In the genomic region with DNA sequence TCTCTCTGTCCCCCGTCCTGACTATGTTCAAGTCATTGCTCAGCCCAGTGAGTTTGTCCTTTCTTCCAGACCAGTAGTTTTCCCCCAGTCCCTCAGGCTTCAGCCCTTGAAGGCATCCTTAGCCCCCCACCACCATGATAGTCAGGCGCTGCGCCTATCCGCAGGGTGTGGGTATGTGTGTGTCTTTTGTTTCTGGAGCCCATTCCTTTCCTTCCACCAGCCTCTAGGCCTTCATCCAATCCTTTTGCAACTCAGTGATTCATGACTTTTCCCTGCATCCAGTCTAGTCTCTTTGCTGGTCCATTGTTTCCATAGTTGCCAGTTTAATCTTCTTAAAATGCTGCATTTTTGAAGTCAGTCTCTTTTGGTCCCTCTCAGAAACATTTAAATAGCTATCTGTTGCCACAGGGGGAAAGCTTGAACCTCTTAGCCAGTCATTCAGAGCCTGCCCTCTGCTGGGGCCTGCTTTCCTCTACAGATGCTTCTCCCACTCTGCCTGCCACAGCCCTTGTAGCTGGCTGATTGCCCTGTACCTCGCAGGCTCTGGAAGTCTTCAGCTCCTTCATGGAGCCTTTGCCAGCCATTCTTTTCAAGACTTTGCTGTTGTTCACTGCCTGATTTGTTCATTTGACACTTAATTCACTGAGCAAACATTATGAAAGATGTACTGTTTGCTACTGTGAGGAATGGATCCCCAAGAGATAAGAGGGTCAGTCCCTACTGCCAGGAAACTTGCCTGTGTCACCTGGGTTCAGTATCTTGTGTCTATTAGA, we compare ENCODE assay signal across 8 cellular contexts. TPM values are rescaled to one million over a fixed set of nuclear protein-coding genes. Genes with fewer than 3 reads are reported as not detected.
A peak's percentile ranks its signal among the peaks of the same experiment; 100 is the strongest.
DNase-seq lines count a peak whose midpoint lies in the region; ATAC-seq and TF ChIP-seq lines count a peak whose summit lies in the region.

No MANE protein-coding gene starts in this region.

- H3K4me3 Mint-ChIP-seq in natural killer cell treated with Interleukin-12 subunit alpha and Interleukin-12 subunit beta and Interleukin-15 and Interleukin-18, amount 100 ng/mL, for 72 hours: no peak overlapping the region
- H3K4me3 Mint-ChIP-seq in stimulated activated naive CD8-positive, alpha-beta T cell treated with anti-CD3 and anti-CD28 coated beads, Interleukin-15, Interleukin-2, amounts not matched to agents 100 ng/mL and 50 ng/mL, for 24 hours: no peak overlapping the region

- H3K4me1 ChIP-seq in OCI-LY1 (ENCODE audit: insufficient read depth, low read length, severe bottlenecking) (peaks cover 22% of the 10 kb centered on the region), fibroblast of lung (ENCODE audit: control insufficient read depth, extremely low read depth, insufficient read depth, low read length) (peaks cover 20% of the 10 kb centered on the region)

- peak; percentile 91 for ATAC-seq in GM19455 (IDR thresholded peaks at IDR 0.05; ENCODE audit: unreplicated experiment)
- peak; percentile 85 for ATAC-seq in HG03575 (IDR thresholded peaks at IDR 0.05; ENCODE audit: extremely low read depth, insufficient number of reproducible peaks, low FRiP score, unreplicated experiment)
- peak; percentile 83 to 85 for ATAC-seq in natural killer cell treated with Interleukin-12 subunit alpha and Interleukin-12 subunit beta and Interleukin-15 and Interleukin-18, amount 100 ng/mL, for 72 hours

- H2AFZ ChIP-seq in OCI-LY1 (ENCODE audit: low read length) (no peak overlapping the region), fibroblast of lung (ENCODE audit: low read length) (no peak overlapping the region)

- H3F3A ChIP-seq in OCI-LY1 (ENCODE audit: insufficient read depth, low read length): no peaks in the 10 kb centered on the region

- no peaks in the 10 kb centered on the region for H3K36me3 Mint-ChIP-seq in natural killer cell treated with Interleukin-12 subunit alpha and Interleukin-12 subunit beta and Interleukin-15 and Interleukin-18, amount 100 ng/mL, for 72 hours
- peaks cover 23% of the 10 kb centered on the region for H3K36me3 Mint-ChIP-seq in stimulated activated naive CD8-positive, alpha-beta T cell treated with anti-CD3 and anti-CD28 coated beads, Interleukin-15, Interleukin-2, amounts not matched to agents 100 ng/mL and 50 ng/mL, for 24 hours (ENCODE audit: low read depth)

- H3K27ac ChIP-seq in OCI-LY1 (ENCODE audit: low read depth, low read length, poor library complexity, severe bottlenecking): no peak overlapping the region
- H3K27ac ChIP-seq in fibroblast of lung (ENCODE audit: insufficient read depth, low read length): no peak overlapping the region

- no peaks in the 10 kb centered on the region for H3K27me3 ChIP-seq in OCI-LY1 (ENCODE audit: insufficient read depth, low read length)
- H3K27me3 ChIP-seq in fibroblast of lung (ENCODE audit: control insufficient read depth, insufficient read depth, low read length): no peaks in the 10 kb centered on the region

- H3K9me3 ChIP-seq in OCI-LY1 (ENCODE audit: low read length): no peaks in the 10 kb centered on the region
- H3K9me3 ChIP-seq in fibroblast of lung (ENCODE audit: control insufficient read depth, insufficient read depth, low read depth, low read length): no peaks in the 10 kb centered on the region

- DNase-seq in COR-L47 (lab: John Stamatoyannopoulos, UW) (peak; percentile 60), fibroblast of lung (ENCODE audit: low read depth in 2 of 2) (peak; percentile 86 to 89)
- DNase-seq in activated T-cell treated with anti-CD3 and anti-CD28 coated beads, Interleukin-2, amount 50 U/mL, for 48 hours: peak; percentile 67 to 73
- DNase-seq in natural killer cell treated with Interleukin-12 subunit alpha and Interleukin-12 subunit beta and Interleukin-15 and Interleukin-18, amount 100 ng/mL, for 72 hours (ENCODE audit: low spot score): peak; percentile 62

- no peaks in the 10 kb centered on the region for H3K9me2 ChIP-seq in OCI-LY1 (ENCODE audit: low read depth, low read length)

- TF ChIP-seq CTCF in OCI-LY1 (IDR thresholded peaks at IDR 0.05; ENCODE audit: low read length) (peak; percentile 87), fibroblast of lung (conservative IDR thresholded peaks at IDR 0.05 in 1 of 2, IDR thresholded peaks at IDR 0.05 in 1 of 2; ENCODE audit: low read depth in 1 of 2, low read length in 2 of 2) (peak; percentile 81 to 90)

- H3K27me3 Mint-ChIP-seq in natural killer cell treated with Interleukin-12 subunit alpha and Interleukin-12 subunit beta and Interleukin-15 and Interleukin-18, amount 100 ng/mL, for 72 hours: no peaks in the 10 kb centered on the region
- no peaks in the 10 kb centered on the region for H3K27me3 Mint-ChIP-seq in stimulated activated naive CD8-positive, alpha-beta T cell treated with anti-CD3 and anti-CD28 coated beads, Interleukin-15, Interleukin-2, amounts not matched to agents 100 ng/mL and 50 ng/mL, for 24 hours

- no peaks in the 10 kb centered on the region for H4K20me1 ChIP-seq in OCI-LY1 (ENCODE audit: insufficient read depth, low read length)
- no peaks in the 10 kb centered on the region for H4K20me1 ChIP-seq in fibroblast of lung (ENCODE audit: control insufficient read depth, extremely low read depth, insufficient read depth, low read length)

- H3K36me3 ChIP-seq in OCI-LY1 (ENCODE audit: insufficient read depth, low read length) (peaks cover 27% of the 10 kb centered on the region; the same call in 1 of the 2 replicates), fibroblast of lung (ENCODE audit: control insufficient read depth, insufficient read depth, low read length) (peaks cover 4% of the 10 kb centered on the region)

- no peak overlapping the region for H3K4me2 ChIP-seq in OCI-LY1 (ENCODE audit: low read length)
- no peak overlapping the region for H3K4me2 ChIP-seq in fibroblast of lung (ENCODE audit: extremely low read depth, insufficient read depth, low read length)

- H3K4me1 Mint-ChIP-seq in natural killer cell treated with Interleukin-12 subunit alpha and Interleukin-12 subunit beta and Interleukin-15 and Interleukin-18, amount 100 ng/mL, for 72 hours (ENCODE audit: low read depth in 2 of 2): peaks cover 25 to 28% of the 10 kb centered on the region in 2 donors
- H3K4me1 Mint-ChIP-seq in stimulated activated naive CD8-positive, alpha-beta T cell treated with anti-CD3 and anti-CD28 coated beads, Interleukin-15, Interleukin-2, amounts not matched to agents 100 ng/mL and 50 ng/mL, for 24 hours (ENCODE audit: low read depth): peaks cover 23% of the 10 kb centered on the region

- H3K9me3 Mint-ChIP-seq in natural killer cell treated with Interleukin-12 subunit alpha and Interleukin-12 subunit beta and Interleukin-15 and Interleukin-18, amount 100 ng/mL, for 72 hours: no peaks in the 10 kb centered on the region
- no peaks in the 10 kb centered on the region for H3K9me3 Mint-ChIP-seq in stimulated activated naive CD8-positive, alpha-beta T cell treated with anti-CD3 and anti-CD28 coated beads, Interleukin-15, Interleukin-2, amounts not matched to agents 100 ng/mL and 50 ng/mL, for 24 hours

- H3K4me3 ChIP-seq in OCI-LY1 (ENCODE audit: low read depth, low read length, poor library complexity, severe bottlenecking) (no peak overlapping the region), fibroblast of lung (replicated peaks in 1 of 4; ENCODE audit: control extremely low read depth in 1 of 4, insufficient read depth in 1 of 4, low read depth in 3 of 4, low read length in 4 of 4) (no peak overlapping the region)

- H3K27ac Mint-ChIP-seq in natural killer cell treated with Interleukin-12 subunit alpha and Interleukin-12 subunit beta and Interleukin-15 and Interleukin-18, amount 100 ng/mL, for 72 hours: peak overlapping the region; percentile 9 to 49
- H3K27ac Mint-ChIP-seq in stimulated activated naive CD8-positive, alpha-beta T cell treated with anti-CD3 and anti-CD28 coated beads, Interleukin-15, Interleukin-2, amounts not matched to agents 100 ng/mL and 50 ng/mL, for 24 hours: peak overlapping the region; percentile 42

- H3K79me2 ChIP-seq in OCI-LY1 (ENCODE audit: insufficient read depth, low read length): 0 out of 2 replicates have a peak, but pooled peaks cover 4% of the 10 kb centered on the region
- H3K79me2 ChIP-seq in fibroblast of lung (ENCODE audit: control insufficient read depth, insufficient read depth, low read length): peaks cover 26% of the 10 kb centered on the region

- H3K9ac ChIP-seq in OCI-LY1 (ENCODE audit: low read length) (no peak overlapping the region), fibroblast of lung (ENCODE audit: insufficient read depth, low read length) (no peak overlapping the region)

RNA-seq across cellular contexts. Expression of gene ADCY7, which starts 55.9 kb away (rescaled TPM):
- total RNA-seq in fibroblast of lung: 34.0 and 34.7 TPM in 2 replicates
- polyA plus RNA-seq in fibroblast of lung: 9.4 and 9.9 TPM in 2 replicates
- polyA plus RNA-seq in fibroblast of lung (2012): 11.4 and 13.9 TPM in 2 replicates
- 27.4 and 53.6 TPM in 2 replicates for polyA minus RNA-seq in fibroblast of lung (ENCODE audit: low replicate concordance)
- total RNA-seq in natural killer cell treated with Interleukin-12 subunit alpha and Interleukin-12 subunit beta and Interleukin-15 and Interleukin-18, amount 100 ng/mL, for 72 hours: 100 to 1,000 TPM; 135 to 186 TPM

RNA-seq across cellular contexts. Expression of gene TENT4B, which starts 57.3 kb away (rescaled TPM):
- 11.0 and 12.2 TPM in 2 replicates for total RNA-seq in fibroblast of lung
- polyA plus RNA-seq in fibroblast of lung: 11.1 and 12.3 TPM in 2 replicates
- 6.7 TPM in 2 replicates for polyA plus RNA-seq in fibroblast of lung (2012)
- 4.0 and 6.1 TPM in 2 replicates for polyA minus RNA-seq in fibroblast of lung (ENCODE audit: low replicate concordance)
- 10 to 100 TPM; 13.1 to 17.5 TPM for total RNA-seq in natural killer cell treated with Interleukin-12 subunit alpha and Interleukin-12 subunit beta and Interleukin-15 and Interleukin-18, amount 100 ng/mL, for 72 hours
